In genomic region chr19:53432088-53432661, GRCh38 we compare ENCODE assay signal across 8 cellular contexts. TPM values are rescaled to one million over a fixed set of nuclear protein-coding genes. Genes with fewer than 3 reads are reported as not detected.
DNase-seq lines count a peak whose midpoint lies in the region; ATAC-seq and TF ChIP-seq lines count a peak whose summit lies in the region.

No MANE protein-coding gene starts in this region.

- no peaks in the 10 kb centered on the region for H3K27me3 ChIP-seq in CD4-positive, alpha-beta T cell (ENCODE audit: control insufficient read depth, insufficient read depth, low read length)
- no peaks in the 10 kb centered on the region for H3K27me3 ChIP-seq in foreskin keratinocyte

- no peaks in the 10 kb centered on the region for H3K27me3 Mint-ChIP-seq in CD4-positive, alpha-beta T cell
- no peaks in the 10 kb centered on the region for H3K27me3 Mint-ChIP-seq in osteocyte (ENCODE audit: unreplicated experiment)

- H3K4me3 Mint-ChIP-seq in CD4-positive, alpha-beta T cell = peak overlapping the region; percentile 98
- H3K4me3 Mint-ChIP-seq in osteocyte (ENCODE audit: unreplicated experiment) = peak overlapping the region; percentile 91

- peak overlapping the region; percentile 51 for H3K27ac ChIP-seq in CD4-positive, alpha-beta T cell (ENCODE audit: low read depth, low read length)
- peak overlapping the region; percentile 85 for H3K27ac ChIP-seq in foreskin keratinocyte

- H3K4me1 ChIP-seq in foreskin keratinocyte = peaks cover 5% of the 10 kb centered on the region

- DNase-seq in CD4-positive, alpha-beta T cell = peak in 1 of 10 experiments; percentile 8
- DNase-seq in HPDE6-E6E7 (ENCODE audit: extremely low spot score) (peak; percentile 4), foreskin keratinocyte (peak; percentile 13 to 20), osteocyte (ENCODE audit: extremely low spot score, unreplicated experiment) (peak; percentile 86), HT-29 (ENCODE audit: low spot score) (no peak), DMS153 (lab: John Stamatoyannopoulos, UW) (no peak)
- DNase-seq in activated CD8-positive, alpha-beta memory T cell treated with anti-CD3 and anti-CD28 coated beads, Interleukin-2, amount 50 U/mL, for 4 hours = peak; percentile 19

- H3K27ac Mint-ChIP-seq in CD4-positive, alpha-beta T cell = peak overlapping the region; percentile 96
- H3K27ac Mint-ChIP-seq in osteocyte (ENCODE audit: unreplicated experiment) = peak overlapping the region; percentile 88

- H3K36me3 Mint-ChIP-seq in CD4-positive, alpha-beta T cell (ENCODE audit: low read depth) = peaks cover 56% of the 10 kb centered on the region
- peaks cover 31% of the 10 kb centered on the region for H3K36me3 Mint-ChIP-seq in osteocyte (ENCODE audit: unreplicated experiment)

- H3K9me3 ChIP-seq in CD4-positive, alpha-beta T cell (ENCODE audit: control insufficient read depth, low read length) = peaks cover 8% of the 10 kb centered on the region

- H3K4me1 Mint-ChIP-seq in CD4-positive, alpha-beta T cell (ENCODE audit: low read depth) = peaks cover 41% of the 10 kb centered on the region
- H3K4me1 Mint-ChIP-seq in osteocyte (ENCODE audit: unreplicated experiment) = peaks cover 15% of the 10 kb centered on the region

- peaks cover 8% of the 10 kb centered on the region for H3K9me3 Mint-ChIP-seq in CD4-positive, alpha-beta T cell
- H3K9me3 Mint-ChIP-seq in osteocyte (ENCODE audit: unreplicated experiment) = peaks cover 4% of the 10 kb centered on the region

- ATAC-seq in CD4-positive, alpha-beta T cell (ENCODE audit: poor library complexity) = peak; percentile 43
- ATAC-seq in GM21360 (IDR thresholded peaks at IDR 0.05; ENCODE audit: unreplicated experiment) (peak; percentile 26), foreskin keratinocyte (peak; percentile 30)

- intact Hi-C loops in CD4-positive, alpha-beta T cell (cut with DNase I, micrococcal nuclease) = loop anchor here (5.0 kb wide), 2 partner anchors 35 to 235 kb away; partner anchors contain the start of gene ZNF765 (in 1 of the 2)

- POLR2A ChIA-PET in CD4-positive, alpha-beta T cell (lab: Charles Lee) = interaction anchor here (1.5 kb wide), 1 partner anchor 38 kb away, joined by 5 read pairs; no protein-coding TSS in a partner anchor

- CTCF ChIA-PET in CD4-positive, alpha-beta T cell (lab: Charles Lee) = no interaction called here

- no peak for TF ChIP-seq CTCF in CD4-positive, alpha-beta T cell (IDR thresholded peaks at IDR 0.05)
- TF ChIP-seq CTCF in foreskin keratinocyte (conservative IDR thresholded peaks at IDR 0.05) (no peak), osteocyte (IDR thresholded peaks at IDR 0.05) (no peak)

RNA-seq across cellular contexts. Expression of gene ZNF761, which starts 0.4 kb away (rescaled TPM):
- 1 to 10 TPM; 4.5 to 5.6 TPM for total RNA-seq in CD4-positive, alpha-beta T cell
- total RNA-seq in foreskin keratinocyte = 8.9 and 9.0 TPM in 2 replicates
- polyA plus RNA-seq in foreskin keratinocyte = 3.5 and 4.5 TPM in 2 replicates
- 8.3 and 9.2 TPM in 2 replicates for total RNA-seq in osteocyte
- total RNA-seq in HT-29 (2014; rRNA removed; shearing (Covaris generic)) = 6.2 and 6.8 TPM in 2 replicates

RNA-seq across cellular contexts. Expression of gene ZNF813, which starts 35.4 kb away (rescaled TPM):
- 1 to 10 TPM; 2.0 to 2.7 TPM for total RNA-seq in CD4-positive, alpha-beta T cell
- total RNA-seq in foreskin keratinocyte (3.4 and 4.1 TPM in 2 replicates), osteocyte (4.4 and 4.5 TPM in 2 replicates)
- polyA plus RNA-seq in foreskin keratinocyte = 0.96 and 1.0 TPM in 2 replicates
- total RNA-seq in HT-29 (2014; rRNA removed; shearing (Covaris generic)) = not detected in 2 replicates

RNA-seq across cellular contexts. Expression of gene ZNF765, which starts 37.2 kb away (rescaled TPM):
- total RNA-seq in CD4-positive, alpha-beta T cell = 1 to 10 TPM; 6.7 to 9.0 TPM
- total RNA-seq in foreskin keratinocyte (6.8 and 7.6 TPM in 2 replicates), osteocyte (9.0 and 10.7 TPM in 2 replicates)
- 1.3 and 1.4 TPM in 2 replicates for polyA plus RNA-seq in foreskin keratinocyte
- 5.6 and 6.2 TPM in 2 replicates for total RNA-seq in HT-29 (2014; rRNA removed; shearing (Covaris generic))

Comparison
In these comparisons a context has a peak if more than half of its experiments do, and no peak if none do; other contexts are left out.
1. DNase-seq: peak in HPDE6-E6E7 (single experiment), activated CD8-positive, alpha-beta memory T cell treated with anti-CD3 and anti-CD28 coated beads, Interleukin-2, amount 50 U/mL, for 4 hours (single experiment), foreskin keratinocyte (2 of 2) and osteocyte (single experiment); none in HT-29 (single experiment) and DMS153 (single experiment).
2. Peak in every context shown above with its lines, with median percentiles within 50 percentile points of each other: ATAC-seq.